15 cellular contexts compared by ENCODE assay signal in the genomic region with DNA sequence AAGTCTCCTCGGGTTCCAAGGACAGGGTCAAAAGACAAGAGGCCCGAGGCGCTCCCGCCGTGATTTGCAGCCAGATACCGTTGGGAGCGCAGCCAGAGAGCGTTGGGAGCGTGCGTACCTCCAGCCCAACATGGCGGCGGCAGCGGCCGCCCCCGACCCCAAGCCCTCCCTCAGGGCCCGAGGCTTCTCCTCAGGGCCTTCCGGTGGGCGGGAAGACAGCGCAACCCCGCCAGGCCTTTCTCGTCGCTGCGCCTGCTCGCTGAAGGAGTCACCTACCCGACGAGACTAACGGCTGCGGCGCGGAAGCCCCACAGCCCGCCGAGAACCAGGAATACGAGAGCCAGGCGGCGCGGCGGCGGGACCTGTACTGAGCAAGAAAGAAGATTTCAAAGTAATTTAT. TPM values are rescaled to one million over a fixed set of nuclear protein-coding genes. Genes with fewer than 3 reads are reported as not detected.
DNase-seq lines count a peak whose midpoint lies in the region; ATAC-seq and TF ChIP-seq lines count a peak whose summit lies in the region.
"Had no signal": no experiment of that assay in that cellular context is flagged by ENCODE, and none has a peak within 500 bp of the region (broad histone marks: within the 10 kb centered on the region; RNA-seq: fewer than 3 reads in every experiment).

No MANE protein-coding gene starts in this region.

- no peak overlapping the region for H3K27ac ChIP-seq in HUES6 (ENCODE audit: low read depth, low read length)
- no peak overlapping the region for H3K27ac ChIP-seq in naive thymus-derived CD4-positive, alpha-beta T cell (ENCODE audit: low read depth, low read length)
- H3K27ac ChIP-seq: neutrophil had no signal

- H3K9ac ChIP-seq in HUES6 (ENCODE audit: low read length) (no peak overlapping the region), skeletal muscle satellite cell (ENCODE audit: low read depth, low read length) (no peak overlapping the region)

- peak overlapping the region; percentile 15 for H3K4me2 ChIP-seq in skeletal muscle satellite cell (ENCODE audit: low read length)

- H3K27me3 Mint-ChIP-seq in effector memory CD8-positive, alpha-beta T cell: no peaks in the 10 kb centered on the region
- H3K27me3 Mint-ChIP-seq in naive thymus-derived CD4-positive, alpha-beta T cell: no peaks in the 10 kb centered on the region

- H3K36me3 ChIP-seq in HUES6 (ENCODE audit: control insufficient read depth, insufficient read depth, low read length): peaks cover 4% of the 10 kb centered on the region; the same call in 1 of the 2 replicates
- H3K36me3 ChIP-seq in skeletal muscle satellite cell (ENCODE audit: insufficient read depth, low read length): no peaks in the 10 kb centered on the region
- no peaks in the 10 kb centered on the region for H3K36me3 ChIP-seq in naive thymus-derived CD4-positive, alpha-beta T cell (ENCODE audit: control insufficient read depth in 2 of 3, insufficient read depth in 3 of 3, low read length in 3 of 3)
- H3K36me3 ChIP-seq: neutrophil had no signal

- H3K9me3 ChIP-seq in HUES6 (ENCODE audit: control insufficient read depth, insufficient read depth, low read depth, low read length): peaks cover 31% of the 10 kb centered on the region; the same call in 1 of the 2 replicates
- H3K9me3 ChIP-seq in skeletal muscle satellite cell (replicated peaks; ENCODE audit: low read length): no peaks in the 10 kb centered on the region
- H3K9me3 ChIP-seq in naive thymus-derived CD4-positive, alpha-beta T cell (ENCODE audit: control insufficient read depth in 2 of 3, low read length in 3 of 3): peaks cover 0 to 21% (median 0%) of the 10 kb centered on the region in 3 experiments

- H3K4me1 Mint-ChIP-seq in effector memory CD8-positive, alpha-beta T cell (ENCODE audit: low read depth in 2 of 2): peaks cover 20 to 22% of the 10 kb centered on the region in 2 donors
- H3K4me1 Mint-ChIP-seq in naive thymus-derived CD4-positive, alpha-beta T cell: peaks cover 21 to 25% (median 23%) of the 10 kb centered on the region in 7 donors

- H3K27me3 ChIP-seq in HUES6 (ENCODE audit: control insufficient read depth, insufficient read depth, low read length) (no peaks in the 10 kb centered on the region), skeletal muscle satellite cell (ENCODE audit: control insufficient read depth, insufficient read depth, low read length) (no peaks in the 10 kb centered on the region)
- no peaks in the 10 kb centered on the region for H3K27me3 ChIP-seq in naive thymus-derived CD4-positive, alpha-beta T cell (ENCODE audit: control insufficient read depth in 2 of 2, insufficient read depth in 2 of 2, low read length in 2 of 2)
- H3K27me3 ChIP-seq: neutrophil had no signal

- H3K27ac Mint-ChIP-seq in effector memory CD8-positive, alpha-beta T cell: no peak overlapping the region
- no peak overlapping the region for H3K27ac Mint-ChIP-seq in naive thymus-derived CD4-positive, alpha-beta T cell
- H3K27ac Mint-ChIP-seq: stimulated activated effector memory CD8-positive, alpha-beta T cell treated with anti-CD3 and anti-CD28 coated beads, Interleukin-12 subunit alpha, Interleukin-12 subunit beta, amount 100 ng/mL, for 72 hours; T-helper 1 cell treated with Interleukin-12 subunit alpha and Interleukin-12 subunit beta and Interleukin-4 antibody, amounts not matched to agents 30 μg/mL and 1 μg/mL, for 36 hours had no signal

- H3K9me3 Mint-ChIP-seq in effector memory CD8-positive, alpha-beta T cell: peaks cover 1 to 6% of the 10 kb centered on the region in 2 donors
- peaks cover 5 to 86% (median 38%) of the 10 kb centered on the region in 11 donors for H3K9me3 Mint-ChIP-seq in naive thymus-derived CD4-positive, alpha-beta T cell

- no peaks in the 10 kb centered on the region for H3K4me1 ChIP-seq in HUES6 (ENCODE audit: control insufficient read depth, insufficient read depth, low read length)
- H3K4me1 ChIP-seq in skeletal muscle satellite cell (ENCODE audit: control insufficient read depth, insufficient read depth, low read length): no peaks in the 10 kb centered on the region
- peaks cover 12 to 15% of the 10 kb centered on the region in 2 donors for H3K4me1 ChIP-seq in naive thymus-derived CD4-positive, alpha-beta T cell (ENCODE audit: control insufficient read depth in 2 of 2, insufficient read depth in 2 of 2, low read length in 2 of 2)

- POLR2A ChIA-PET in naive thymus-derived CD4-positive, alpha-beta T cell (lab: Charles Lee): no interaction called here

- no peak for TF ChIP-seq CTCF in cardiac fibroblast (IDR thresholded peaks at IDR 0.05; ENCODE audit: low read depth, low read length)

- DNase-seq in cardiac fibroblast (ENCODE audit: low read depth in 2 of 2) (peak in 1 of 2 donors; percentile 19), hypothalamus (lab: John Stamatoyannopoulos, UW) (peak in 29 of 51 donors; percentile 0 to 66 (median 28))
- DNase-seq in effector memory CD8-positive, alpha-beta T cell: no peak
- no peak for DNase-seq in naive thymus-derived CD4-positive, alpha-beta T cell
- DNase-seq: activated CD4-positive, alpha-beta T cell treated with anti-CD3 and anti-CD28 coated beads for 4 hours; central memory CD4-positive, alpha-beta T cell; kidney glomerular epithelial cell; stimulated activated CD4-positive, alpha-beta T cell treated with anti-CD3 and anti-CD28 coated beads, Interleukin-1b, Interleukin-23, amount 100 ng/mL, for 48 hours had no signal

- CTCF ChIA-PET in naive thymus-derived CD4-positive, alpha-beta T cell (lab: Charles Lee): no interaction called here

- peaks cover 15% of the 10 kb centered on the region for H3K36me3 Mint-ChIP-seq in effector memory CD8-positive, alpha-beta T cell (ENCODE audit: insufficient read depth)
- H3K36me3 Mint-ChIP-seq in naive thymus-derived CD4-positive, alpha-beta T cell: peaks cover 4 to 23% (median 16%) of the 10 kb centered on the region in 5 donors

- H3K4me3 ChIP-seq in HUES6 (ENCODE audit: low read depth, low read length) (peak overlapping the region; percentile 44; the same call in 1 of the 2 replicates), cardiac fibroblast (replicated peaks in 1 of 2; ENCODE audit: low read depth in 2 of 2, low read length in 2 of 2) (peak overlapping the region; percentile 14 to 19), skeletal muscle satellite cell (ENCODE audit: low read length) (peak overlapping the region; percentile 45)
- H3K4me3 ChIP-seq in naive thymus-derived CD4-positive, alpha-beta T cell (ENCODE audit: low read length): no peak overlapping the region

- H3K4me3 Mint-ChIP-seq in effector memory CD8-positive, alpha-beta T cell: no peak overlapping the region
- H3K4me3 Mint-ChIP-seq in naive thymus-derived CD4-positive, alpha-beta T cell: no peak overlapping the region
- H3K4me3 Mint-ChIP-seq: stimulated activated effector memory CD8-positive, alpha-beta T cell treated with anti-CD3 and anti-CD28 coated beads, Interleukin-12 subunit alpha, Interleukin-12 subunit beta, amount 100 ng/mL, for 72 hours; T-helper 1 cell treated with Interleukin-12 subunit alpha and Interleukin-12 subunit beta and Interleukin-4 antibody, amounts not matched to agents 30 μg/mL and 1 μg/mL, for 36 hours had no signal

- intact Hi-C loops in naive thymus-derived CD4-positive, alpha-beta T cell (cut with micrococcal nuclease): loop anchor here (10.0 kb wide), 3 partner anchors 539 to 879 kb away; partner anchors contain the start of genes ZFP30 (in 1 of the 2), ZNF540 (in 1 of the 2) and ZNF571 (in 1 of the 2)

- ATAC-seq in GM19463 (IDR thresholded peaks at IDR 0.05; ENCODE audit: unreplicated experiment): no peak
- no peak for ATAC-seq in GM21390 (IDR thresholded peaks at IDR 0.05; ENCODE audit: unreplicated experiment)
- no peak for ATAC-seq in effector memory CD8-positive, alpha-beta T cell (replicated peaks)
- no peak for ATAC-seq in naive thymus-derived CD4-positive, alpha-beta T cell
- ATAC-seq: stimulated activated effector memory CD8-positive, alpha-beta T cell treated with anti-CD3 and anti-CD28 coated beads, Interleukin-12 subunit alpha, Interleukin-12 subunit beta, amount 100 ng/mL, for 72 hours had no signal

RNA-seq across cellular contexts. Expression of gene ZNF850, which starts 3.2 kb away (rescaled TPM):
- total RNA-seq in skeletal muscle satellite cell (2012; rRNA removed): 4.2 and 5.1 TPM in 2 replicates
- total RNA-seq in naive thymus-derived CD4-positive, alpha-beta T cell: 1 to 10 TPM; 1.9 to 4.8 (median 4.3) TPM
- polyA plus RNA-seq in naive thymus-derived CD4-positive, alpha-beta T cell: under 1 TPM; 0.46 to 0.99 TPM

Comparison
In these comparisons a context has a peak if more than half of its experiments do, and no peak if none do; other contexts are left out.
1. DNase-seq: peak in hypothalamus (29 of 51); none in effector memory CD8-positive, alpha-beta T cell (0 of 3) and naive thymus-derived CD4-positive, alpha-beta T cell (0 of 9).